2 cellular contexts compared by ENCODE assay signal in the genomic region with DNA sequence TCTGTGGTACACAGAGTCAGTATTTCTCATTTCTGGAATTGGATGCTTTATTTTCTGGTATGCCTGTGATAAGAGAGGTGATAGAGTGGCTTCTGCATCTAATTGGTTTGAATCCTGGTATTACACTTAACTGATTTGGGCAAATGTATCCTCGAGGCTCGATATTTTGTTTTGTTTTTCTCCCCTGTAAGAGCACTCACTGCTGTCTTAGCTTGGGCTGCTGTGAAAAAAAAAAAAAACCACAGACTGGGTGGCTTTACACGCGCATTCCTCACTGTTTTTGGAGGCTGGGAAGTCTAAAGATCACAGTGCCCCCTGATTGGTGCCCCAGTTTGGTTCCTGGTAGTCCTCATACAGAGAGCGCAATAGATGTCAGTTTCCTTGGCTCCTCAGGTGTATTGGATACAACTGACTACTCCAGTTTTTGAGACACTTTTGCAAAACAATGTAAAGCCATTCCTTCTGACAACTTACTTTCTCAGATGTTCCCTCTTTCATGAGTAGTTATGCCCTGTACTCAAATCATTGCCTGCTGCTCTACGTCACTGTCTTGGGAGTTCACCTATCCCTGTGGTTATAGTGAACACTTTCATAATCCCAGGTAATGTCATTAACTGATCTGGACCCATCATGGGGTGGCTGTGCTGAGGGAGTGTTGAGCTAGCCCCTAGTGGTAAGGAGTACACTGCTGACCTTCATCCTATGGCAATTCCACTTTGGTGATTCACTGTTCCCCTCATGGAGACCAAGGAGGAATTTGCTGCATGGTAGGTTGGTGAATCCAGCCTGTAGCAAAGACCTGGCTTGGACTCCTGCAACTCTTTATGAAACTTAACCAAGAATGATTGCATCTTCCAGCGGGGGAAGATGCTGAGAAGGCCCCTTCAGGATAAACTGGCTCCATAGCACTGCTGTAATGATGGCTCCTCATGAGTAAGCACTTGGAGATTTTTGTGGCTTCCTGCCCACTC.
TF ChIP-seq lines count a peak whose summit lies in the region.

No MANE protein-coding gene starts in this region.

TF ChIP-seq in GM23338, 12 proteins besides CTCF, POLR2A, EP300 and RAD21 (continued from another document):
- no peak for TF ChIP-seq EZH2 (IDR thresholded peaks at IDR 0.05; ENCODE audit: low read depth, unreplicated experiment)

TF ChIP-seq in WTC11, 78 proteins besides CTCF, POLR2A, EP300 and RAD21 (continued from another document):
- TF ChIP-seq ARID4B (CRISPR knock-in tag; IDR thresholded peaks at IDR 0.05; ENCODE audit: borderline replicate concordance) (no peak), IRF1 (CRISPR knock-in tag; IDR thresholded peaks at IDR 0.05) (no peak), MYBL2 (CRISPR knock-in tag; IDR thresholded peaks at IDR 0.05) (no peak), KAT7 (CRISPR knock-in tag; IDR thresholded peaks at IDR 0.05; ENCODE audit: borderline replicate concordance) (no peak), CBFB (CRISPR knock-in tag; IDR thresholded peaks at IDR 0.05; ENCODE audit: low read depth) (no peak), HMGA2 (CRISPR knock-in tag; IDR thresholded peaks at IDR 0.05) (no peak), NFYB (CRISPR knock-in tag; conservative IDR thresholded peaks at IDR 0.05; ENCODE audit: low read depth) (no peak)
- TF ChIP-seq, protein P1, sequence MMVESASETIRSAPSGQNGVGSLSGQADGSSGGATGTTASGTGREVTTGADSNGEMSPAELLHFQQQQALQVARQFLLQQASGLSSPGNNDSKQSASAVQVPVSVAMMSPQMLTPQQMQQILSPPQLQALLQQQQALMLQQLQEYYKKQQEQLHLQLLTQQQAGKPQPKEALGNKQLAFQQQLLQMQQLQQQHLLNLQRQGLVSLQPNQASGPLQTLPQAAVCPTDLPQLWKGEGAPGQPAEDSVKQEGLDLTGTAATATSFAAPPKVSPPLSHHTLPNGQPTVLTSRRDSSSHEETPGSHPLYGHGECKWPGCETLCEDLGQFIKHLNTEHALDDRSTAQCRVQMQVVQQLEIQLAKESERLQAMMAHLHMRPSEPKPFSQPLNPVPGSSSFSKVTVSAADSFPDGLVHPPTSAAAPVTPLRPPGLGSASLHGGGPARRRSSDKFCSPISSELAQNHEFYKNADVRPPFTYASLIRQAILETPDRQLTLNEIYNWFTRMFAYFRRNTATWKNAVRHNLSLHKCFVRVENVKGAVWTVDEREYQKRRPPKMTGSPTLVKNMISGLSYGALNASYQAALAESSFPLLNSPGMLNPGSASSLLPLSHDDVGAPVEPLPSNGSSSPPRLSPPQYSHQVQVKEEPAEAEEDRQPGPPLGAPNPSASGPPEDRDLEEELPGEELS (CRISPR knock-in tag; IDR thresholded peaks at IDR 0.05): no peak
